Comparison of ENCODE assay signal across 19 cellular contexts in genomic region chr15:58355352-58355964, GRCh38.
DNase-seq lines count a peak whose midpoint lies in the region; ATAC-seq and TF ChIP-seq lines count a peak whose summit lies in the region.
"Had no signal": no experiment of that assay in that cellular context is flagged by ENCODE, and none has a peak within 500 bp of the region (broad histone marks: within the 10 kb centered on the region; RNA-seq: fewer than 3 reads in every experiment).

No MANE protein-coding gene starts in this region.

- no peaks in the 10 kb centered on the region for H3K9me3 ChIP-seq in right atrium auricular region
- H3K9me3 ChIP-seq: body of pancreas, SK-N-SH had no signal

- peak overlapping the region; percentile 80 for H3K27ac Mint-ChIP-seq in stimulated activated naive CD8-positive, alpha-beta T cell treated with anti-CD3 and anti-CD28 coated beads, Interleukin-15, Interleukin-2, amounts not matched to agents 100 ng/mL and 50 ng/mL, for 24 hours
- H3K27ac Mint-ChIP-seq: immature natural killer cell, memory B cell had no signal

- H3K4me1 Mint-ChIP-seq in stimulated activated naive CD8-positive, alpha-beta T cell treated with anti-CD3 and anti-CD28 coated beads, Interleukin-15, Interleukin-2, amounts not matched to agents 100 ng/mL and 50 ng/mL, for 24 hours (ENCODE audit: low read depth): peaks cover 51% of the 10 kb centered on the region
- H3K4me1 Mint-ChIP-seq: memory B cell had no signal

- peaks cover 0 to 5% of the 10 kb centered on the region in 2 donors for H3K4me1 ChIP-seq in right atrium auricular region
- H3K4me1 ChIP-seq: body of pancreas, neural progenitor cell had no signal

- intact Hi-C loops in left ventricle myocardium superior (cut with micrococcal nuclease): no loop called here

- H3K4me3 ChIP-seq in right atrium auricular region: no peak overlapping the region
- H3K4me3 ChIP-seq: body of pancreas, neural progenitor cell had no signal

- DNase-seq in left ventricle myocardium superior (no peak), right atrium auricular region (ENCODE audit: low spot score) (no peak), NCI-H1105 treated with DMSO at 0.1 percent for 48 hours (lab: John Stamatoyannopoulos, UW) (peak; percentile 67), UCSD-AML1 (lab: John Stamatoyannopoulos, UW; ENCODE audit: unreplicated experiment) (peak; percentile 27), T-helper 1 cell (no peak), GOT3 (lab: John Stamatoyannopoulos, UW) (no peak)
- DNase-seq: activated effector memory CD4-positive, alpha-beta T cell treated with Interleukin-2 at 50 U/mL for 16 hours; body of pancreas; glutamatergic neuron; immature natural killer cell; NCI-H446; right cardiac atrium; SK-N-SH; stimulated activated CD4-positive, alpha-beta T cell treated with anti-CD3 and anti-CD28 coated beads, Interleukin-1b, Interleukin-23, amount 100 ng/mL, for 48 hours had no signal

- H3K4me3 Mint-ChIP-seq in stimulated activated naive CD8-positive, alpha-beta T cell treated with anti-CD3 and anti-CD28 coated beads, Interleukin-15, Interleukin-2, amounts not matched to agents 100 ng/mL and 50 ng/mL, for 24 hours: peak overlapping the region; percentile 0
- H3K4me3 Mint-ChIP-seq: immature natural killer cell, memory B cell, neural progenitor cell had no signal

- no peaks in the 10 kb centered on the region for H3K27me3 Mint-ChIP-seq in stimulated activated naive CD8-positive, alpha-beta T cell treated with anti-CD3 and anti-CD28 coated beads, Interleukin-15, Interleukin-2, amounts not matched to agents 100 ng/mL and 50 ng/mL, for 24 hours

- H3K27ac ChIP-seq in right atrium auricular region: no peak overlapping the region
- H3K27ac ChIP-seq: body of pancreas, neural progenitor cell had no signal

- H3K36me3 Mint-ChIP-seq in stimulated activated naive CD8-positive, alpha-beta T cell treated with anti-CD3 and anti-CD28 coated beads, Interleukin-15, Interleukin-2, amounts not matched to agents 100 ng/mL and 50 ng/mL, for 24 hours (ENCODE audit: low read depth): no peaks in the 10 kb centered on the region
- H3K36me3 Mint-ChIP-seq: immature natural killer cell, memory B cell, neural progenitor cell had no signal

- H3K36me3 ChIP-seq in right atrium auricular region: no peaks in the 10 kb centered on the region
- H3K36me3 ChIP-seq: neural progenitor cell had no signal

- TF ChIP-seq CTCF in right atrium auricular region (IDR thresholded peaks at IDR 0.05): no peak

- H3K27me3 ChIP-seq in right atrium auricular region: no peaks in the 10 kb centered on the region
- H3K27me3 ChIP-seq: body of pancreas, neural progenitor cell had no signal

- peak; percentile 51 for ATAC-seq in left ventricle myocardium superior
- ATAC-seq in HG03378 (IDR thresholded peaks at IDR 0.05; ENCODE audit: unreplicated experiment): no peak
- ATAC-seq: body of pancreas, Panc1, right cardiac atrium had no signal

- no peaks in the 10 kb centered on the region for H3K9me3 Mint-ChIP-seq in stimulated activated naive CD8-positive, alpha-beta T cell treated with anti-CD3 and anti-CD28 coated beads, Interleukin-15, Interleukin-2, amounts not matched to agents 100 ng/mL and 50 ng/mL, for 24 hours
- H3K9me3 Mint-ChIP-seq: immature natural killer cell, memory B cell, neural progenitor cell had no signal

Comparison
In these comparisons a context has a peak if more than half of its experiments do, and no peak if none do; other contexts are left out.
1. DNase-seq: peak in NCI-H1105 treated with DMSO at 0.1 percent for 48 hours (single experiment) and UCSD-AML1 (single experiment); none in left ventricle myocardium superior (single experiment), right atrium auricular region (single experiment), T-helper 1 cell (0 of 5) and GOT3 (single experiment).